Comparison of ENCODE assay signal across 35 cellular contexts in the genomic region with DNA sequence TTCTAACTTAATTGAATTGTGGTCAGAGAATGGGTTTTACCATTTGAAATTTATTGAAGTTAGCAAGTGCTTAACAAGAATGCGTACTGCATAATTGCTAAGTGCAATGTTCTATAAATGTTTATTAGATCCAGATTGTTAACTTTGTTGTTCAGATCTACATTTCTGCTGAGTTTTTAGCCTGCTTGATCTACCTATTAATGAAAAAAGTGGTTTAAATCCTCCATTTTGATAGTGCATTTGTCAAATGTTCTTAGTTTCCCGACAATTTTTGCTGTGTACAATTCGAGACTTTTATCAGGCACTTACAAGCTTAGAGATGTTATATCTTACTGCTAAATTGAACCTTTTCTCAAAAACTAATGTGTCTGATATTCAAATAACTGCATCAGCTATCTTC.
"Had no signal": no experiment of that assay in that cellular context is flagged by ENCODE, and none has a peak within 500 bp of the region (broad histone marks: within the 10 kb centered on the region; RNA-seq: fewer than 3 reads in every experiment).

No MANE protein-coding gene starts in this region.

- ATAC-seq: activated CD8-positive, alpha-beta T cell treated with anti-CD3 and anti-CD28 coated beads for 36 hours; activated naive CD8-positive, alpha-beta T cell treated with anti-CD3 and anti-CD28 coated beads, Interleukin-2, amount 50 U/mL, for 24 hours; activated T-cell treated with anti-CD3 and anti-CD28 coated beads, Interleukin-2, amount 50 U/mL, for 4 hours; activated T-helper 17 cell treated with anti-CD3 and anti-CD28 coated beads, Interleukin-2, amount 50 U/mL, for 72 hours; T-cell had no signal

- H3K36me3 Mint-ChIP-seq: activated CD4-positive, alpha-beta memory T cell treated with anti-CD3 and anti-CD28 coated beads for 36 hours; activated naive CD4-positive, alpha-beta T cell treated with anti-CD3 and anti-CD28 coated beads, Interleukin-2, amount 10 ng/mL, durations not matched to agents 7 days and 5 days; activated naive CD4-positive, alpha-beta T cell treated with anti-CD3 and anti-CD28 coated beads, Interleukin-2, amount 50 U/mL, for 24 hours; activated naive CD8-positive, alpha-beta T cell; activated naive CD8-positive, alpha-beta T cell treated with anti-CD3 and anti-CD28 coated beads, Interleukin-2, amount 10 ng/mL, durations not matched to agents 7 days and 5 days; brain; T-cell had no signal

- H3K4me1 ChIP-seq: ascending aorta had no signal

- H3K9me3 Mint-ChIP-seq: activated B cell treated with CpG ODN at 0.5 μM for 24 hours; activated CD4-positive, alpha-beta memory T cell treated with anti-CD3 and anti-CD28 coated beads for 36 hours; activated CD4-positive, alpha-beta T cell treated with anti-CD3 and anti-CD28 coated beads, Interleukin-2, amount 10 ng/mL, durations not matched to agents 24 days and 14 days; activated CD8-positive, alpha-beta T cell treated with anti-CD3 and anti-CD28 coated beads for 36 hours; activated naive CD4-positive, alpha-beta T cell treated with anti-CD3 and anti-CD28 coated beads, Interleukin-2, amount 10 ng/mL, durations not matched to agents 7 days and 5 days; activated naive CD4-positive, alpha-beta T cell treated with anti-CD3 and anti-CD28 coated beads, Interleukin-2, amount 50 U/mL, for 24 hours; activated naive CD8-positive, alpha-beta T cell treated with anti-CD3 and anti-CD28 coated beads, Interleukin-2, amount 10 ng/mL, durations not matched to agents 7 days and 5 days; activated naive CD8-positive, alpha-beta T cell treated with anti-CD3 and anti-CD28 coated beads, Interleukin-2, amount 50 U/mL, for 24 hours; activated T-cell treated with anti-CD3 and anti-CD28 coated beads, Interleukin-2, amount 50 U/mL, for 4 hours; activated T-cell treated with anti-CD3 and anti-CD28 coated beads, Interleukin-2, amount 50 U/mL, for 72 hours; activated T-helper 1 cell treated with anti-CD3 and anti-CD28 coated beads, Interleukin-12 subunit alpha, Interleukin-12 subunit beta, Interleukin-2, Interleukin-4 antibody, amounts not matched to agents 30 ng/mL and 10 ng/mL and 1 ng/mL, durations not matched to agents 14 hours and 24 hours and 36 hours; activated T-helper 17 cell treated with anti-CD3 and anti-CD28 coated beads, Interleukin-2, amount 50 U/mL, for 72 hours; brain; T-cell; T-helper 2 cell treated with Interferon-gamma antibody and Interleukin-4, amounts not matched to agents 5 μg/mL and 100 μg/mL, for 36 hours had no signal

- H3K4me1 Mint-ChIP-seq: activated B cell treated with CpG ODN at 0.5 μM for 24 hours; activated CD4-positive, alpha-beta T cell treated with anti-CD3 and anti-CD28 coated beads, Interleukin-2, amount 10 ng/mL, durations not matched to agents 24 days and 14 days; activated naive CD4-positive, alpha-beta T cell treated with anti-CD3 and anti-CD28 coated beads, Interleukin-2, amount 10 ng/mL, durations not matched to agents 7 days and 5 days; activated naive CD4-positive, alpha-beta T cell treated with anti-CD3 and anti-CD28 coated beads, Interleukin-2, amount 50 U/mL, for 24 hours; activated naive CD8-positive, alpha-beta T cell treated with anti-CD3 and anti-CD28 coated beads, Interleukin-2, amount 10 ng/mL, durations not matched to agents 7 days and 5 days; activated T-helper 17 cell treated with anti-CD3 and anti-CD28 coated beads, Interleukin-2, amount 50 U/mL, for 72 hours; T-cell had no signal

- H3K27me3 Mint-ChIP-seq: activated naive CD4-positive, alpha-beta T cell treated with anti-CD3 and anti-CD28 coated beads, Interleukin-2, amount 10 ng/mL, durations not matched to agents 7 days and 5 days had no signal

- DNase-seq: activated B cell treated with CpG ODN at 0.5 μM for 24 hours; activated CD4-positive, alpha-beta memory T cell treated with anti-CD3 and anti-CD28 coated beads for 36 hours; activated CD4-positive, alpha-beta T cell treated with anti-CD3 and anti-CD28 coated beads for 4 hours; activated CD4-positive, alpha-beta T cell treated with anti-CD3 and anti-CD28 coated beads, Interleukin-2, amount 10 ng/mL, durations not matched to agents 24 days and 14 days; activated CD4-positive, alpha-beta T cell treated with anti-CD3 and anti-CD28 coated beads, Interleukin-2, amount 50 U/mL, for 1 hour; activated CD4-positive, alpha-beta T cell treated with anti-CD3 and anti-CD28 coated beads, Interleukin-2, amount 50 U/mL, for 4 hours; activated CD4-positive, CD25-positive, alpha-beta regulatory T cell treated with anti-CD3 and anti-CD28 coated beads, Interleukin-2, amount 50 U/mL, for 72 hours; activated CD8-positive, alpha-beta memory T cell treated with anti-CD3 and anti-CD28 coated beads, Interleukin-2, amount 50 U/mL, for 4 hours; activated CD8-positive, alpha-beta T cell treated with anti-CD3 and anti-CD28 coated beads for 36 hours; activated effector memory CD4-positive, alpha-beta T cell treated with Interleukin-2 at 50 U/mL for 16 hours; activated gamma-delta T cell; activated naive CD4-positive, alpha-beta T cell treated with anti-CD3 and anti-CD28 coated beads, Interleukin-2, amount 10 ng/mL, durations not matched to agents 7 days and 5 days; activated naive CD4-positive, alpha-beta T cell treated with Interleukin-2 at 50 U/mL for 16 hours; activated naive CD8-positive, alpha-beta T cell treated with anti-CD3 and anti-CD28 coated beads, Interleukin-2, amount 10 ng/mL, durations not matched to agents 7 days and 5 days; activated naive CD8-positive, alpha-beta T cell treated with anti-CD3 and anti-CD28 coated beads, Interleukin-2, amount 50 U/mL, for 24 hours; activated T-cell treated with anti-CD3 and anti-CD28 coated beads for 4 hours; activated T-cell treated with anti-CD3 and anti-CD28 coated beads, Interleukin-2, amount 50 U/mL, for 1 hour; activated T-cell treated with anti-CD3 and anti-CD28 coated beads, Interleukin-2, amount 50 U/mL, for 4 hours; activated T-cell treated with anti-CD3 and anti-CD28 coated beads, Interleukin-2, amount 50 U/mL, for 72 hours; amygdala; anterior cingulate cortex; central memory CD4-positive, alpha-beta T cell; T-cell; T-helper 9 cell had no signal

- H3K27me3 ChIP-seq: ascending aorta, cardiac muscle cell had no signal

- H3K4me3 ChIP-seq: ascending aorta, cardiac muscle cell had no signal

- H3K27ac Mint-ChIP-seq: activated B cell treated with CpG ODN at 0.5 μM for 24 hours; activated CD4-positive, alpha-beta memory T cell treated with anti-CD3 and anti-CD28 coated beads for 36 hours; activated CD4-positive, alpha-beta T cell treated with anti-CD3 and anti-CD28 coated beads, Interleukin-2, amount 10 ng/mL, durations not matched to agents 24 days and 14 days; activated CD8-positive, alpha-beta T cell treated with anti-CD3 and anti-CD28 coated beads for 36 hours; activated naive CD4-positive, alpha-beta T cell treated with anti-CD3 and anti-CD28 coated beads, Interleukin-2, amount 10 ng/mL, durations not matched to agents 7 days and 5 days; activated naive CD4-positive, alpha-beta T cell treated with anti-CD3 and anti-CD28 coated beads, Interleukin-2, amount 50 U/mL, for 24 hours; activated naive CD8-positive, alpha-beta T cell; activated naive CD8-positive, alpha-beta T cell treated with anti-CD3 and anti-CD28 coated beads, Interleukin-2, amount 10 ng/mL, durations not matched to agents 7 days and 5 days; activated naive CD8-positive, alpha-beta T cell treated with anti-CD3 and anti-CD28 coated beads, Interleukin-2, amount 50 U/mL, for 24 hours; activated T-cell treated with anti-CD3 and anti-CD28 coated beads, Interleukin-2, amount 50 U/mL, for 72 hours; activated T-helper 1 cell treated with anti-CD3 and anti-CD28 coated beads, Interleukin-12 subunit alpha, Interleukin-12 subunit beta, Interleukin-2, Interleukin-4 antibody, amounts not matched to agents 30 ng/mL and 10 ng/mL and 1 ng/mL, durations not matched to agents 14 hours and 24 hours and 36 hours; activated T-helper 17 cell treated with anti-CD3 and anti-CD28 coated beads, Interleukin-2, amount 50 U/mL, for 72 hours; brain; T-cell; T-helper 2 cell treated with Interferon-gamma antibody and Interleukin-4, amounts not matched to agents 5 μg/mL and 100 μg/mL, for 36 hours had no signal

- H3K4me3 Mint-ChIP-seq: activated B cell treated with CpG ODN at 0.5 μM for 24 hours; activated CD4-positive, alpha-beta memory T cell treated with anti-CD3 and anti-CD28 coated beads for 36 hours; activated CD4-positive, alpha-beta T cell treated with anti-CD3 and anti-CD28 coated beads, Interleukin-2, amount 10 ng/mL, durations not matched to agents 24 days and 14 days; activated CD8-positive, alpha-beta T cell treated with anti-CD3 and anti-CD28 coated beads for 36 hours; activated naive CD4-positive, alpha-beta T cell treated with anti-CD3 and anti-CD28 coated beads, Interleukin-2, amount 10 ng/mL, durations not matched to agents 7 days and 5 days; activated naive CD4-positive, alpha-beta T cell treated with anti-CD3 and anti-CD28 coated beads, Interleukin-2, amount 50 U/mL, for 24 hours; activated naive CD8-positive, alpha-beta T cell; activated naive CD8-positive, alpha-beta T cell treated with anti-CD3 and anti-CD28 coated beads, Interleukin-2, amount 10 ng/mL, durations not matched to agents 7 days and 5 days; activated naive CD8-positive, alpha-beta T cell treated with anti-CD3 and anti-CD28 coated beads, Interleukin-2, amount 50 U/mL, for 24 hours; activated T-cell treated with anti-CD3 and anti-CD28 coated beads, Interleukin-2, amount 50 U/mL, for 4 hours; activated T-cell treated with anti-CD3 and anti-CD28 coated beads, Interleukin-2, amount 50 U/mL, for 72 hours; activated T-helper 1 cell treated with anti-CD3 and anti-CD28 coated beads, Interleukin-12 subunit alpha, Interleukin-12 subunit beta, Interleukin-2, Interleukin-4 antibody, amounts not matched to agents 30 ng/mL and 10 ng/mL and 1 ng/mL, durations not matched to agents 14 hours and 24 hours and 36 hours; activated T-helper 17 cell treated with anti-CD3 and anti-CD28 coated beads, Interleukin-2, amount 50 U/mL, for 72 hours; brain; T-cell; T-helper 2 cell treated with Interferon-gamma antibody and Interleukin-4, amounts not matched to agents 5 μg/mL and 100 μg/mL, for 36 hours had no signal

- H3K27ac ChIP-seq: ascending aorta, cardiac muscle cell, VCaP had no signal

- H3K9me3 ChIP-seq: ascending aorta had no signal

- H3K36me3 ChIP-seq: ascending aorta, cardiac muscle cell had no signal

- FAIRE-seq: bronchial epithelial cell, TTC549 had no signal
